Comparison of ENCODE assay signal across 15 cellular contexts in the genomic region with DNA sequence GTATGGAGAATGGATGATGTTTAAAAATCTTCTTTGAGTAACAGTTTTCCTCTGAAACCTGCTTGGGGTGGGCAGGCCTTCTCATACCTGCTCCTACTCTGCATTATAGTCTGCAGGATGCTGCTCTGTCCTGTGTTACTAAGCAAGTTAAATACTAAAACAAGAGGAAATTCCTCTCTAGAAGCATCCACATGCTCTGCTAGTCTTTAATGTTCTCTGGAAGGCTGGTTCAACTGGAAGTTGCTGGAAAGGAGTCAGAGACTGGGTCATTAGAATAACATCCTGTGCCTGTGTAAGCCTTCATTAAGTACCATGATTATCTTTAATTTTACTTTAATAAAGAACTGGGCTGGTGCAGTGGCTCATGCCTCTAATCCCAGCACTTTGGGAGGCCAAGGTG. TPM values are rescaled to one million over a fixed set of nuclear protein-coding genes. Genes with fewer than 3 reads are reported as not detected.
"Had no signal": no experiment of that assay in that cellular context is flagged by ENCODE, and none has a peak within 500 bp of the region (broad histone marks: within the 10 kb centered on the region; RNA-seq: fewer than 3 reads in every experiment).

No MANE protein-coding gene starts in this region.

- H3K27ac Mint-ChIP-seq: activated CD8-positive, alpha-beta memory T cell treated with anti-CD3 and anti-CD28 coated beads, Interleukin-2, amount 10 ng/mL, durations not matched to agents 7 days and 5 days; endodermal cell; nephron progenitor cell had no signal

- H3K4me1 ChIP-seq: left ventricle myocardium inferior, SJCRH30 had no signal

- H3K4me3 Mint-ChIP-seq: activated CD8-positive, alpha-beta memory T cell treated with anti-CD3 and anti-CD28 coated beads, Interleukin-2, amount 10 ng/mL, durations not matched to agents 7 days and 5 days; endodermal cell; nephron progenitor cell had no signal

- H3K9me3 Mint-ChIP-seq: endodermal cell, nephron progenitor cell had no signal

- H3K27me3 ChIP-seq: cardiac muscle cell, SJCRH30 had no signal

- H3K4me3 ChIP-seq: cardiac muscle cell, dorsolateral prefrontal cortex, left ventricle myocardium inferior, SJCRH30, thoracic aorta had no signal

- H3K4me1 Mint-ChIP-seq: endodermal cell, nephron progenitor cell had no signal

- ATAC-seq: activated CD8-positive, alpha-beta memory T cell treated with anti-CD3 and anti-CD28 coated beads, Interleukin-2, amount 10 ng/mL, durations not matched to agents 7 days and 5 days; sciatic nerve had no signal

- H3K27ac ChIP-seq: cardiac muscle cell, dorsolateral prefrontal cortex, left ventricle myocardium inferior, SJCRH30, thoracic aorta had no signal

- DNase-seq: activated CD4-positive, alpha-beta T cell treated with anti-CD3 and anti-CD28 coated beads, Interleukin-2, amount 50 U/mL, for 4 hours; activated CD8-positive, alpha-beta memory T cell treated with anti-CD3 and anti-CD28 coated beads, Interleukin-2, amount 10 ng/mL, durations not matched to agents 7 days and 5 days; activated effector memory CD4-positive, alpha-beta T cell treated with anti-CD3 and anti-CD28 coated beads, Interleukin-2, amount 50 U/mL, for 16 hours; activated T-cell treated with anti-CD3 and anti-CD28 coated beads, Interleukin-2, amount 50 U/mL, for 1 hour; dorsolateral prefrontal cortex; endodermal cell; left ventricle myocardium inferior; mesendoderm; nephron progenitor cell; occipital lobe; SJCRH30 had no signal

- H3K9me3 ChIP-seq: left ventricle myocardium inferior, SJCRH30, thoracic aorta had no signal

- H3K36me3 ChIP-seq: cardiac muscle cell, left ventricle myocardium inferior, SJCRH30, thoracic aorta had no signal

RNA-seq across cellular contexts. Expression of a gene that starts 5.8 kb away (rescaled TPM):
- total RNA-seq: astrocyte, cardiac muscle cell, endodermal cell, SJCRH30 had no signal
- polyA plus RNA-seq: cardiac muscle cell had no signal

RNA-seq across cellular contexts. Expression of a gene that starts 37.8 kb away (rescaled TPM):
- total RNA-seq: cardiac muscle cell, SJCRH30 had no signal
